Comparison of ENCODE assay signal across 10 cellular contexts in the genomic region with DNA sequence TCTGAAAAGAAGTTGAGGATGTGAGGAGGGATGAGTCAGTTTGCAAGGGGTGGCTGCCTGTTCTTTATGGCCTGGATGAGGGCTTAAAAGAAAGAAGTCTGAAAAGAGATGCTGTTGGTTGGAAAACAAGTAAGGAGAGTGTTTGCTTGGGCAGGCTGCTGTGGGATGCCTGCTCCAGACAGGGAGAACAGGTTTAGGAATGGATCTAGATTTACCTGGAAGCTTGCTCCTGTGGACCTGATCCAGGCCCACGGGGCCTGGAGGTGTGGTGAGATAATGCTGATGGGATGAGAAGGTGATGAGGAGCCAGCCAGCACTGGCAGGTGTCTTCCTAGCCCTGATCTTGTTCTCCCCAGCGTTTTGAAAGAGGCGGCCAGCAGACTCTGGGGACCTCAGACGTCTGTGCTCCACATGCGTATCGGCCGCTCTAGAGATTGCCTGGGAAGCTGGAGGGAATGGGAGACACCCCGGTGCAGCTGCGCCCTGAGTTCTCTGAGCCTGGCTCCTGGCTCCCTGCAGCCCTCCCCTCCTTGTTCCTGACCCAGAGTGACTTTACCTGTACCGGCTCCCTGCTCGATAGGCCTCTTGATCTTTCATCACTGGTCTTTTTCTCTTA.
"Had no signal": no experiment of that assay in that cellular context is flagged by ENCODE, and none has a peak within 500 bp of the region (broad histone marks: within the 10 kb centered on the region; RNA-seq: fewer than 3 reads in every experiment).

No MANE protein-coding gene starts in this region.

- H3K4me1 ChIP-seq: right lobe of liver had no signal

- H3K27me3 ChIP-seq: gastrocnemius medialis, right lobe of liver, suprapubic skin had no signal

- H3K9me3 ChIP-seq: gastrocnemius medialis, right lobe of liver, suprapubic skin had no signal

- H3K4me3 ChIP-seq: gastrocnemius medialis, right lobe of liver, suprapubic skin had no signal

- ATAC-seq: gastrocnemius medialis, right lobe of liver had no signal

- H3K27ac ChIP-seq: gastrocnemius medialis, right lobe of liver, suprapubic skin, WERI-Rb-1 had no signal

- DNase-seq: activated CD4-positive, alpha-beta T cell treated with anti-CD3 and anti-CD28 coated beads for 48 hours; activated effector memory CD4-positive, alpha-beta T cell treated with anti-CD3 and anti-CD28 coated beads, Interleukin-2, amount 50 U/mL, for 16 hours; activated naive CD8-positive, alpha-beta T cell treated with anti-CD3 and anti-CD28 coated beads for 36 hours; aorta; gastrocnemius medialis; right lobe of liver; stimulated activated naive CD4-positive, alpha-beta T cell; T1000; WERI-Rb-1 had no signal

- H3K36me3 ChIP-seq: gastrocnemius medialis had no signal
